In genomic region chr1:248828845-248829244, GRCh38 we compare ENCODE assay signal across 1 cellular context.
A peak's percentile ranks its signal among the peaks of the same experiment; 100 is the strongest.
TF ChIP-seq lines count a peak whose summit lies in the region.

No MANE protein-coding gene starts in this region.

TF ChIP-seq in K562, 482 proteins besides CTCF, POLR2A, EP300 and RAD21 (continued from another document and continues in another):
- TF ChIP-seq CREB5 (CRISPR knock-in tag; IDR thresholded peaks at IDR 0.05): no peak
- TF ChIP-seq ZNF644 (tag; IDR thresholded peaks at IDR 0.05; ENCODE audit: low read depth): no peak
- TF ChIP-seq MAFK (IDR thresholded peaks at IDR 0.05; ENCODE audit: low read length): peak; percentile 62; the same call in 1 of the 2 replicates
- TF ChIP-seq TARDBP (IDR thresholded peaks at IDR 0.05): no peak
- TF ChIP-seq DNMT1 (IDR thresholded peaks at IDR 0.05): no peak; the same call in 1 of the 2 replicates
- no peak for TF ChIP-seq ZNF311 (CRISPR knock-in tag; IDR thresholded peaks at IDR 0.05)
- no peak for TF ChIP-seq ZNF324 (CRISPR knock-in tag; IDR thresholded peaks at IDR 0.05)
- TF ChIP-seq SREBF1 (IDR thresholded peaks at IDR 0.05; ENCODE audit: borderline replicate concordance, low read depth, low read length): no peak
- no peak for TF ChIP-seq ZNF780A (CRISPR knock-in tag; IDR thresholded peaks at IDR 0.05)
- no peak for TF ChIP-seq PCBP2 (IDR thresholded peaks at IDR 0.05; ENCODE audit: low read depth, low read length, poor library complexity, severe bottlenecking)
- TF ChIP-seq ARID1B (IDR thresholded peaks at IDR 0.05): peak; percentile 93
- TF ChIP-seq NBN (IDR thresholded peaks at IDR 0.05; ENCODE audit: low read depth): peak; percentile 96
- peak; percentile 76 for TF ChIP-seq SOX6 (IDR thresholded peaks at IDR 0.05)
- no peak for TF ChIP-seq E2F1 (CRISPR knock-in tag; IDR thresholded peaks at IDR 0.05)
- TF ChIP-seq CSDE1 (IDR thresholded peaks at IDR 0.05): no peak
- TF ChIP-seq LEF1 (IDR thresholded peaks at IDR 0.05): peak; percentile 89
- no peak for TF ChIP-seq TFAM (CRISPR knock-in tag; conservative IDR thresholded peaks at IDR 0.05)
- TF ChIP-seq RUNX1 (IDR thresholded peaks at IDR 0.05; ENCODE audit: low read depth): no peak
- no peak for TF ChIP-seq TRIM25 (IDR thresholded peaks at IDR 0.05; ENCODE audit: borderline replicate concordance)
- no peak for TF ChIP-seq NCOA2 (IDR thresholded peaks at IDR 0.05; ENCODE audit: partially characterized antibody in 2 of 2)
- TF ChIP-seq E2F6 (IDR thresholded peaks at IDR 0.05; ENCODE audit: borderline replicate concordance in 1 of 2, extremely low read depth in 1 of 2, insufficient read depth in 1 of 2, insufficient read length in 1 of 2, low read depth in 1 of 2, low read length in 1 of 2, poor library complexity in 1 of 2, severe bottlenecking in 1 of 2): no peak
- no peak for TF ChIP-seq ZNF740 (CRISPR knock-in tag; IDR thresholded peaks at IDR 0.05)
- TF ChIP-seq ZNF740 (tag; IDR thresholded peaks at IDR 0.05): no peak
- no peak for TF ChIP-seq ZFP91 (CRISPR knock-in tag; IDR thresholded peaks at IDR 0.05)
- TF ChIP-seq HMG20A (CRISPR knock-in tag; conservative IDR thresholded peaks at IDR 0.05): no peak
- no peak for TF ChIP-seq KLF10 (CRISPR knock-in tag; IDR thresholded peaks at IDR 0.05)
- TF ChIP-seq ZNF24 (IDR thresholded peaks at IDR 0.05): no peak
- TF ChIP-seq MEF2A (IDR thresholded peaks at IDR 0.05; ENCODE audit: control insufficient read depth, low read depth, low read length): no peak
- TF ChIP-seq YY1 (IDR thresholded peaks at IDR 0.05; ENCODE audit: borderline replicate concordance in 1 of 3, control insufficient read depth in 1 of 3, extremely low read depth in 1 of 3, insufficient read depth in 3 of 3, insufficient read length in 1 of 3, insufficient replicate concordance in 2 of 3, low read depth in 1 of 3, low read length in 2 of 3): no peak
- 0 out of 2 replicates have a peak, but pooled peaks have one; percentile 63 for TF ChIP-seq ZNF592 (IDR thresholded peaks at IDR 0.05)
- no peak for TF ChIP-seq ZNF79 (CRISPR knock-in tag; IDR thresholded peaks at IDR 0.05; ENCODE audit: low read depth)
- peak; percentile 90 for TF ChIP-seq CEBPG (CRISPR knock-in tag; IDR thresholded peaks at IDR 0.05)
- peak; percentile 97 to 98 for TF ChIP-seq CEBPG (tag; conservative IDR thresholded peaks at IDR 0.05 in 1 of 2, IDR thresholded peaks at IDR 0.05 in 1 of 2)
- no peak for TF ChIP-seq CAMTA2 (CRISPR knock-in tag; conservative IDR thresholded peaks at IDR 0.05)
- no peak for TF ChIP-seq ZBTB8A (IDR thresholded peaks at IDR 0.05; ENCODE audit: partially characterized antibody)
- TF ChIP-seq SIRT6 (IDR thresholded peaks at IDR 0.05; ENCODE audit: low read depth, low read length): no peak
- peak; percentile 90 for TF ChIP-seq NFE2 (IDR thresholded peaks at IDR 0.05; ENCODE audit: low read depth)
- TF ChIP-seq STAT6 (CRISPR knock-in tag; IDR thresholded peaks at IDR 0.05): no peak
- no peak for TF ChIP-seq PHF20 (IDR thresholded peaks at IDR 0.05; ENCODE audit: partially characterized antibody)
- TF ChIP-seq PRDM10 (IDR thresholded peaks at IDR 0.05; ENCODE audit: partially characterized antibody): peak; percentile 46
- TF ChIP-seq PTTG1 (tag; IDR thresholded peaks at IDR 0.05; ENCODE audit: low read depth): no peak
- no peak for TF ChIP-seq USF1 (CRISPR knock-in tag; IDR thresholded peaks at IDR 0.05)
- TF ChIP-seq HNRNPH1 (optimal IDR thresholded peaks at IDR 0.05; ENCODE audit: low read depth, low read length): no peak
